ENCODE assay signal across 19 cellular contexts in genomic region chr11:12777208-12777874, GRCh38.
A peak's percentile ranks its signal among the peaks of the same experiment; 100 is the strongest.
DNase-seq lines count a peak whose midpoint lies in the region; ATAC-seq, FAIRE-seq and TF ChIP-seq lines count a peak whose summit lies in the region.
"Had no signal": no experiment of that assay in that cellular context is flagged by ENCODE, and none has a peak within 500 bp of the region (broad histone marks: within the 10 kb centered on the region; RNA-seq: fewer than 3 reads in every experiment).

No MANE protein-coding gene starts in this region.

- H3K27me3 ChIP-seq in esophagus squamous epithelium: no peaks in the 10 kb centered on the region
- H3K27me3 ChIP-seq in trophoblast cell (ENCODE audit: insufficient read depth, low read length): no peaks in the 10 kb centered on the region
- H3K27me3 ChIP-seq in neuronal stem cell (ENCODE audit: control insufficient read depth in 3 of 3, insufficient read depth in 3 of 3, low read depth in 1 of 3, low read length in 3 of 3): no peaks in the 10 kb centered on the region
- no peaks in the 10 kb centered on the region for H3K27me3 ChIP-seq in PC-9 (ENCODE audit: insufficient read depth, low read depth)
- H3K27me3 ChIP-seq: pancreas had no signal

- no peak for TF ChIP-seq CTCF in D721Med (IDR thresholded peaks at IDR 0.05; ENCODE audit: insufficient read depth, missing control alignments)
- TF ChIP-seq CTCF in LNCaP clone FGC (IDR thresholded peaks at IDR 0.05; ENCODE audit: control insufficient read depth, extremely low read depth, insufficient read depth): no peak
- TF ChIP-seq CTCF in esophagus squamous epithelium (IDR thresholded peaks at IDR 0.05): no peak
- no peak for TF ChIP-seq CTCF in PC-9 (conservative IDR thresholded peaks at IDR 0.05)
- TF ChIP-seq CTCF in natural killer cell (IDR thresholded peaks at IDR 0.05): no peak

- H3K4me1 Mint-ChIP-seq in natural killer cell: no peaks in the 10 kb centered on the region
- H3K4me1 Mint-ChIP-seq: central memory CD8-positive, alpha-beta T cell; IgD-negative memory B cell had no signal

- no peak overlapping the region for H3K18ac ChIP-seq in trophoblast cell (ENCODE audit: low read length)
- no peak overlapping the region for H3K18ac ChIP-seq in neuronal stem cell (ENCODE audit: low read length)

- no peak overlapping the region for H4K12ac ChIP-seq in trophoblast cell (ENCODE audit: low read depth, low read length)

- H4K8ac ChIP-seq in trophoblast cell (ENCODE audit: low read depth, low read length): no peak overlapping the region
- no peak overlapping the region for H4K8ac ChIP-seq in neuronal stem cell (ENCODE audit: low read depth, low read length)

- no peaks in the 10 kb centered on the region for H3K9me2 ChIP-seq in PC-9 (ENCODE audit: insufficient read depth)

- TF ChIP-seq POLR2A in esophagus squamous epithelium (IDR thresholded peaks at IDR 0.05): no peak

- peaks cover 15 to 34% of the 10 kb centered on the region in 2 donors for H3K27me3 Mint-ChIP-seq in natural killer cell (ENCODE audit: low read depth in 2 of 2)

- H3K4me1 ChIP-seq in esophagus squamous epithelium (peaks cover 0 to 16% (median 0%) of the 10 kb centered on the region in 3 donors), trophoblast cell (ENCODE audit: control insufficient read depth in 1 of 2, insufficient read depth in 2 of 2, low read length in 2 of 2) (peaks cover 2 to 3% of the 10 kb centered on the region in 2 experiments), neuronal stem cell (ENCODE audit: control insufficient read depth in 2 of 2, insufficient read depth in 1 of 2, low read depth in 1 of 2, low read length in 2 of 2) (peaks cover 0 to 2% of the 10 kb centered on the region in 2 donors), PC-9 (replicated peaks; ENCODE audit: insufficient read depth) (0 out of 2 replicates have a peak, but pooled peaks cover 4% of the 10 kb centered on the region)

- no peak overlapping the region for H2BK15ac ChIP-seq in neuronal stem cell (ENCODE audit: low read length)

- no peaks in the 10 kb centered on the region for H3K9me3 Mint-ChIP-seq in natural killer cell
- H3K9me3 Mint-ChIP-seq: central memory CD8-positive, alpha-beta T cell had no signal

- CTCF ChIA-PET in PC-9 (lab: Charles Lee): no interaction called here

- BruUV-seq in PC-9 (replicated peaks; lab: Mats Ljungman, UMichigan): no TSS peak

- H3K4me3 ChIP-seq in LNCaP clone FGC (ENCODE audit: low read depth, low read length) (no peak overlapping the region), esophagus squamous epithelium (no peak overlapping the region), trophoblast cell (ENCODE audit: low read depth, low read length) (no peak overlapping the region), neuronal stem cell (ENCODE audit: low read length in 2 of 2) (no peak overlapping the region), PC-9 (no peak overlapping the region)
- H3K4me3 ChIP-seq: pancreas had no signal

- H3K4me3 Mint-ChIP-seq in natural killer cell: no peak overlapping the region
- H3K4me3 Mint-ChIP-seq: central memory CD8-positive, alpha-beta T cell; IgD-negative memory B cell had no signal

- H3K14ac ChIP-seq in trophoblast cell (ENCODE audit: low read length) (no peak overlapping the region), neuronal stem cell (ENCODE audit: low read length) (no peak overlapping the region)

- H3F3A ChIP-seq in PC-9 (ENCODE audit: insufficient read depth, low read depth): 0 out of 2 replicates have a peak, but pooled peaks cover 7% of the 10 kb centered on the region

- H3K27ac ChIP-seq in esophagus squamous epithelium: peak overlapping the region in 3 of 4 donors; percentile 2 to 38 (median 14)
- H3K27ac ChIP-seq in trophoblast cell (ENCODE audit: low read depth, low read length): no peak overlapping the region
- H3K27ac ChIP-seq in neuronal stem cell (replicated peaks; ENCODE audit: low read length): no peak overlapping the region
- no peak overlapping the region for H3K27ac ChIP-seq in PC-9
- H3K27ac ChIP-seq: pancreas had no signal

- no peaks in the 10 kb centered on the region for H3K9me3 ChIP-seq in esophagus squamous epithelium
- no peaks in the 10 kb centered on the region for H3K9me3 ChIP-seq in trophoblast cell (ENCODE audit: insufficient read depth, low read depth, low read length)
- peaks cover 0 to 12% of the 10 kb centered on the region in 2 donors for H3K9me3 ChIP-seq in neuronal stem cell (replicated peaks in 1 of 2; ENCODE audit: control insufficient read depth in 2 of 2, insufficient read depth in 1 of 2, low read depth in 1 of 2, low read length in 2 of 2)
- H3K9me3 ChIP-seq in PC-9 (ENCODE audit: insufficient read depth, low read depth): no peaks in the 10 kb centered on the region
- H3K9me3 ChIP-seq: pancreas had no signal

- H3K36me3 Mint-ChIP-seq in natural killer cell: no peaks in the 10 kb centered on the region

- H2BK5ac ChIP-seq in trophoblast cell (ENCODE audit: low read depth, low read length, poor library complexity): no peak overlapping the region
- no peak overlapping the region for H2BK5ac ChIP-seq in neuronal stem cell (ENCODE audit: low read length)

- no peaks in the 10 kb centered on the region for H3K79me1 ChIP-seq in trophoblast cell (ENCODE audit: low read length)
- peaks cover 6% of the 10 kb centered on the region for H3K79me1 ChIP-seq in neuronal stem cell (ENCODE audit: low read depth, low read length)

- H3K9ac ChIP-seq in trophoblast cell (ENCODE audit: low read length) (no peak overlapping the region), neuronal stem cell (ENCODE audit: low read depth, low read length, poor library complexity) (no peak overlapping the region)

- intact Hi-C loops in esophagus squamous epithelium (cut with DNase I): no loop called here
- intact Hi-C loops in PC-9 (cut with micrococcal nuclease; ENCODE audit: unreplicated experiment): no loop called here
- intact Hi-C loops in natural killer cell (cut with micrococcal nuclease): no loop called here

- H3K4ac ChIP-seq in trophoblast cell (ENCODE audit: low read depth, low read length) (peak overlapping the region; percentile 89), neuronal stem cell (ENCODE audit: low read length) (no peak overlapping the region)

- POLR2A ChIA-PET in PC-9 (lab: Charles Lee; ENCODE audit: unreplicated experiment): interaction anchor here (0.6 kb wide), 1 partner anchor 63 kb away, joined by 4 read pairs; no protein-coding TSS in a partner anchor

- peaks cover 12% of the 10 kb centered on the region for H3K79me2 ChIP-seq in trophoblast cell (ENCODE audit: control insufficient read depth, insufficient read depth, low read length, poor library complexity)
- H3K79me2 ChIP-seq in PC-9 (ENCODE audit: low read depth): peaks cover 83% of the 10 kb centered on the region

- H2BK12ac ChIP-seq in trophoblast cell (ENCODE audit: low read length): no peak overlapping the region
- no peak overlapping the region for H2BK12ac ChIP-seq in neuronal stem cell (ENCODE audit: low read length)

- H3K23ac ChIP-seq in trophoblast cell (ENCODE audit: low read length) (no peak overlapping the region), neuronal stem cell (ENCODE audit: low read depth, low read length, poor library complexity) (no peak overlapping the region)

- H3K36me3 ChIP-seq in esophagus squamous epithelium (no peaks in the 10 kb centered on the region), trophoblast cell (ENCODE audit: control insufficient read depth in 1 of 2, insufficient read depth in 2 of 2, low read length in 2 of 2) (peaks cover 4% of the 10 kb centered on the region in 2 experiments), neuronal stem cell (replicated peaks in 1 of 2; ENCODE audit: control insufficient read depth in 2 of 2, insufficient read depth in 2 of 2, low read length in 2 of 2) (peaks cover 2 to 49% of the 10 kb centered on the region in 2 donors), PC-9 (ENCODE audit: low read depth) (0 out of 2 replicates have a peak, but pooled peaks cover 4% of the 10 kb centered on the region)
- H3K36me3 ChIP-seq: pancreas had no signal

- no peak for ATAC-seq in natural killer cell
- ATAC-seq: Panc1 had no signal

- 84 to 86% methylated on average over 5 of the region's 5 CpGs for WGBS in esophagus squamous epithelium, 2 donors
- no CpG with 5 or more reads among the region's 5 CpGs for WGBS in trophoblast cell (ENCODE audit: extremely low coverage, insufficient coverage, insufficient read length)
- WGBS in neuronal stem cell (ENCODE audit: extremely low coverage in 2 of 2, insufficient read length in 2 of 2, insufficient replicate concordance in 1 of 2), 2 donors: no CpG with 5 or more reads among the region's 5 CpGs

- H4K20me1 ChIP-seq in PC-9 (ENCODE audit: insufficient read depth): no peaks in the 10 kb centered on the region

- DNase-seq in D721Med (ENCODE audit: insufficient read length, low spot score): no peak
- DNase-seq in LNCaP clone FGC (ENCODE audit: low read depth): peak; percentile 80
- no peak for DNase-seq in esophagus squamous epithelium (lab: John Stamatoyannopoulos, UW)
- no peak for DNase-seq in trophoblast cell
- DNase-seq in neuronal stem cell (ENCODE audit: low spot score): no peak
- DNase-seq in PC-9: no peak
- no peak for DNase-seq in NCI-H524 treated with DMSO at 0.1 percent for 48 hours (lab: John Stamatoyannopoulos, UW)
- no peak for DNase-seq in natural killer cell
- DNase-seq: activated CD4-positive, alpha-beta T cell treated with anti-CD3 and anti-CD28 coated beads, Interleukin-2, amount 50 U/mL, for 1 hour; activated effector memory CD4-positive, alpha-beta T cell treated with Interleukin-2 at 50 U/mL for 16 hours; foreskin melanocyte; NCI-H2107; pancreas; stimulated activated CD4-positive, alpha-beta T cell treated with anti-CD3 and anti-CD28 coated beads, Interleukin-2, amount 100 ng/mL, for 48 hours; stimulated activated naive CD4-positive, alpha-beta T cell; T-helper 2 cell had no signal

- no peak overlapping the region for H4K91ac ChIP-seq in trophoblast cell (ENCODE audit: low read depth, low read length)
- H4K91ac ChIP-seq in neuronal stem cell (ENCODE audit: low read depth, low read length, poor library complexity): no peak overlapping the region

- H2AK5ac ChIP-seq in trophoblast cell (ENCODE audit: low read length) (no peak overlapping the region), neuronal stem cell (ENCODE audit: low read depth, low read length) (no peak overlapping the region)

- no peak overlapping the region for H3K27ac Mint-ChIP-seq in natural killer cell
- H3K27ac Mint-ChIP-seq: IgD-negative memory B cell had no signal

- FAIRE-seq in D721Med (lab: Jason Lieb, UNC): peak; percentile 35
- FAIRE-seq: pancreas had no signal

- H3K4me2 ChIP-seq in trophoblast cell (ENCODE audit: low read length): no peak overlapping the region
- no peak overlapping the region for H3K4me2 ChIP-seq in neuronal stem cell (ENCODE audit: insufficient read depth, low read length, poor library complexity, severe bottlenecking)
- no peak overlapping the region for H3K4me2 ChIP-seq in PC-9

- H2AFZ ChIP-seq in trophoblast cell (ENCODE audit: insufficient read depth, low read length, poor library complexity): no peak overlapping the region
- no peak overlapping the region for H2AFZ ChIP-seq in neuronal stem cell (ENCODE audit: low read length)
- no peak overlapping the region for H2AFZ ChIP-seq in PC-9

- H2BK120ac ChIP-seq in trophoblast cell (ENCODE audit: insufficient read depth, low read length, poor library complexity) (no peak overlapping the region), neuronal stem cell (ENCODE audit: low read depth, low read length) (no peak overlapping the region)

Comparison
In these comparisons a context has a peak if more than half of its experiments do, and no peak if none do; other contexts are left out.
1. H3K27ac ChIP-seq: peak in esophagus squamous epithelium (3 of 4); none in trophoblast cell (single experiment), neuronal stem cell (single experiment) and PC-9 (single experiment).